Comparison of ENCODE assay signal across 21 cellular contexts in the genomic region with DNA sequence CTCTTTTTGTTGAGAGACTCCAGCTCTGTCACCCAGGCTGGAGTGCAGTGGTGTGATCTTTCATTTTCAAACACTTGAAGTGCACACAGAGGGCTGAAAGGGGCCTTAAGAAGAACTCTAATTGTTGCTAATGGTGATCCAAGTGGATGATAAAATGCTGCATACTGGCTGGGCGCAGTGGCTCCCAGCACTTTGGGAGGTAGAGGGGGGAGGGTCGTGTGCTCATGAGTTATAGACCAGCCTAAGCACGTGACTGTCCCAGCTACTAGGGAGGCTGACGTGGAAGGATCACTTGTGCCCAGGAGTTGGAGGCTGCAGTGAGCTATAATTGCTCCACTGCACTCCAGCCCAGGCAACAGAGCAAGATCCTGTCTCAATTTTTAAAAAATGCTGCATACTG.
DNase-seq lines count a peak whose midpoint lies in the region; ATAC-seq and TF ChIP-seq lines count a peak whose summit lies in the region.
"Had no signal": no experiment of that assay in that cellular context is flagged by ENCODE, and none has a peak within 500 bp of the region (broad histone marks: within the 10 kb centered on the region; RNA-seq: fewer than 3 reads in every experiment).

No MANE protein-coding gene starts in this region.

- TF ChIP-seq CTCF in body of pancreas (IDR thresholded peaks at IDR 0.05) (no peak), mesothelial cell of epicardium (IDR thresholded peaks at IDR 0.05; ENCODE audit: unreplicated experiment) (no peak)

- H3K4me1 ChIP-seq in neuronal stem cell (ENCODE audit: control insufficient read depth in 2 of 2, insufficient read depth in 1 of 2, low read depth in 1 of 2, low read length in 2 of 2) (no peaks in the 10 kb centered on the region), body of pancreas (no peaks in the 10 kb centered on the region)
- H3K4me1 ChIP-seq: BE2C had no signal

- H3K27me3 ChIP-seq in neuronal stem cell (ENCODE audit: control insufficient read depth in 3 of 3, insufficient read depth in 3 of 3, low read depth in 1 of 3, low read length in 3 of 3) (no peaks in the 10 kb centered on the region), body of pancreas (no peaks in the 10 kb centered on the region)
- H3K27me3 ChIP-seq: BE2C had no signal

- no peak for TF ChIP-seq POLR2A in body of pancreas (IDR thresholded peaks at IDR 0.05)

- no peaks in the 10 kb centered on the region for H3K79me1 ChIP-seq in neuronal stem cell (ENCODE audit: low read depth, low read length)

- H4K8ac ChIP-seq in neuronal stem cell (ENCODE audit: low read depth, low read length), result no peak overlapping the region

- DNase-seq in NCI-H2107 treated with DMSO at 0.1 percent for 48 hours (lab: John Stamatoyannopoulos, UW; ENCODE audit: unreplicated experiment), result peak; percentile 11
- DNase-seq in NCI-H2107 (lab: John Stamatoyannopoulos, UW), result no peak
- peak; percentile 15 for DNase-seq in NCI-H1436 treated with DMSO at 0.1 percent for 48 hours (lab: John Stamatoyannopoulos, UW)
- no peak for DNase-seq in SK-N-MC (ENCODE audit: low read depth, low spot score)
- no peak for DNase-seq in neuronal stem cell (ENCODE audit: low spot score)
- no peak for DNase-seq in body of pancreas
- DNase-seq in stimulated activated CD4-positive, alpha-beta T cell treated with anti-CD3 and anti-CD28 coated beads, Interleukin-1b, Interleukin-23, amount 100 ng/mL, for 48 hours, result no peak
- DNase-seq in mesothelial cell of epicardium (ENCODE audit: low spot score in 2 of 2, unreplicated experiment in 2 of 2), result no peak
- DNase-seq: BE2C; CD4-positive, CD25-positive, alpha-beta regulatory T cell; COR-L47; DMS 273 treated with DMSO at 0.1 percent for 48 hours; EL; KBM-7; MV-4-11; NCI-H1930; NCI-H524 treated with DMSO at 0.1 percent for 48 hours; PC-9; SIG-M5 had no signal

- peaks cover 5% of the 10 kb centered on the region for H3K4me1 Mint-ChIP-seq in mesothelial cell of epicardium
- H3K4me1 Mint-ChIP-seq: CD4-positive, CD25-positive, alpha-beta regulatory T cell had no signal

- no peak overlapping the region for H2BK12ac ChIP-seq in neuronal stem cell (ENCODE audit: low read length)

- peak overlapping the region; percentile 6 for H2AFZ ChIP-seq in neuronal stem cell (ENCODE audit: low read length)
- H2AFZ ChIP-seq: PC-9 had no signal

- no peak overlapping the region for H2BK120ac ChIP-seq in neuronal stem cell (ENCODE audit: low read depth, low read length)

- no peak overlapping the region for H3K18ac ChIP-seq in neuronal stem cell (ENCODE audit: low read length)

- H3K14ac ChIP-seq in neuronal stem cell (ENCODE audit: low read length), result no peak overlapping the region

- H3K9me3 ChIP-seq in SK-N-MC (ENCODE audit: low read depth, low read length) (no peaks in the 10 kb centered on the region), neuronal stem cell (replicated peaks in 1 of 2; ENCODE audit: control insufficient read depth in 2 of 2, insufficient read depth in 1 of 2, low read depth in 1 of 2, low read length in 2 of 2) (peaks cover 2 to 5% of the 10 kb centered on the region in 2 donors), body of pancreas (no peaks in the 10 kb centered on the region)
- H3K9me3 ChIP-seq: BE2C had no signal

- peak overlapping the region; percentile 62; the same call in 1 of the 2 replicates for H3K27ac ChIP-seq in SK-N-MC
- H3K27ac ChIP-seq in neuronal stem cell (replicated peaks; ENCODE audit: low read length), result no peak overlapping the region
- no peak overlapping the region for H3K27ac ChIP-seq in body of pancreas
- H3K27ac ChIP-seq: PC-9, RWPE1 had no signal

- no peak overlapping the region for H2BK15ac ChIP-seq in neuronal stem cell (ENCODE audit: low read length)

- H3K4me2 ChIP-seq in neuronal stem cell (ENCODE audit: insufficient read depth, low read length, poor library complexity, severe bottlenecking), result no peak overlapping the region
- H3K4me2 ChIP-seq: PC-9 had no signal

- H3K36me3 ChIP-seq in SK-N-MC (ENCODE audit: insufficient read depth, low read length) (no peaks in the 10 kb centered on the region), neuronal stem cell (replicated peaks in 1 of 2; ENCODE audit: control insufficient read depth in 2 of 2, insufficient read depth in 2 of 2, low read length in 2 of 2) (no peaks in the 10 kb centered on the region), body of pancreas (replicated peaks in 1 of 2; ENCODE audit: insufficient read depth in 1 of 2, low read depth in 2 of 2) (no peaks in the 10 kb centered on the region)
- H3K36me3 ChIP-seq: BE2C had no signal

- H3K4me3 Mint-ChIP-seq in mesothelial cell of epicardium, result no peak overlapping the region
- H3K4me3 Mint-ChIP-seq: CD4-positive, CD25-positive, alpha-beta regulatory T cell had no signal

- no peak overlapping the region for H2AK5ac ChIP-seq in neuronal stem cell (ENCODE audit: low read depth, low read length)

- H3K9ac ChIP-seq in SK-N-MC (ENCODE audit: insufficient read length) (no peak overlapping the region), neuronal stem cell (ENCODE audit: low read depth, low read length, poor library complexity) (no peak overlapping the region)

- no peak overlapping the region for H2BK5ac ChIP-seq in neuronal stem cell (ENCODE audit: low read length)

- H3K4me3 ChIP-seq in SK-N-MC, result no peak overlapping the region
- H3K4me3 ChIP-seq in neuronal stem cell (ENCODE audit: low read length in 2 of 2), result no peak overlapping the region
- no peak overlapping the region for H3K4me3 ChIP-seq in body of pancreas
- H3K4me3 ChIP-seq: GM12878, PC-9 had no signal

- no peak for ATAC-seq in body of pancreas
- ATAC-seq: GM12878 had no signal

- intact Hi-C loops in body of pancreas (cut with DNase I), result no loop called here

- H3K4ac ChIP-seq in neuronal stem cell (ENCODE audit: low read length), result no peak overlapping the region

- no peak overlapping the region for H3K27ac Mint-ChIP-seq in mesothelial cell of epicardium

- peaks cover 22% of the 10 kb centered on the region for H3K9me3 Mint-ChIP-seq in mesothelial cell of epicardium

- no peak overlapping the region for H4K91ac ChIP-seq in neuronal stem cell (ENCODE audit: low read depth, low read length, poor library complexity)

- WGBS in neuronal stem cell (ENCODE audit: extremely low coverage in 2 of 2, insufficient read length in 2 of 2, insufficient replicate concordance in 1 of 2), 2 donors, result no CpG with 5 or more reads among the region's 4 CpGs
- WGBS in body of pancreas, 2 donors, result 66 to 67% methylated on average over 4 of the region's 4 CpGs

- no peaks in the 10 kb centered on the region for H3K27me3 Mint-ChIP-seq in mesothelial cell of epicardium (ENCODE audit: low read depth)

- peaks cover 4% of the 10 kb centered on the region for H3K36me3 Mint-ChIP-seq in mesothelial cell of epicardium
- H3K36me3 Mint-ChIP-seq: CD4-positive, CD25-positive, alpha-beta regulatory T cell had no signal

- H3K23ac ChIP-seq in neuronal stem cell (ENCODE audit: low read depth, low read length, poor library complexity), result no peak overlapping the region

Comparison
In these comparisons a context has a peak if more than half of its experiments do, and no peak if none do; other contexts are left out.
1. DNase-seq: peak in NCI-H2107 treated with DMSO at 0.1 percent for 48 hours (single experiment) and NCI-H1436 treated with DMSO at 0.1 percent for 48 hours (single experiment); none in NCI-H2107 (single experiment), SK-N-MC (single experiment), neuronal stem cell (single experiment), body of pancreas (0 of 4), stimulated activated CD4-positive, alpha-beta T cell treated with anti-CD3 and anti-CD28 coated beads, Interleukin-1b, Interleukin-23, amount 100 ng/mL, for 48 hours (single experiment) and mesothelial cell of epicardium (0 of 2).